In the genomic region with DNA sequence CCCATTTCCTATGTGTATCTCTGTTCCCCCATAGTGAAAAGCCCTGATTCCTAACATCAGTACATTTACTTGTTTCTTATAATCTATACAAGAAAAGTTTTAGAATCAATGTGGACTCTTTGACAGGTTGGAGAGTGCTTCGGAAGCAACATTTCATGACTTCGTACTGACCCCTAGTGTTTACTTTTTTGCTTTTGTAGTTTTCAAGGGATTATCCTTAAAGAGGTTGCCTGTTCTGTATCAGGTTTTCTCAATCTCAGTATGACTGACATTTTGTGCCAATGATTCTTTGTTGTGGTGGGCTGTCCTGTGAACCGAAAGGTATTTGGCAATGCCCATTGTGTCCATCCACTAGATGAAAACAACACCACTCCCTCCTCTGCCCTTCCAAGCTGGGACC, we compare ENCODE assay signal across 8 cellular contexts. TPM values are rescaled to one million over a fixed set of nuclear protein-coding genes. Genes with fewer than 3 reads are reported as not detected.
DNase-seq lines count a peak whose midpoint lies in the region; ATAC-seq and TF ChIP-seq lines count a peak whose summit lies in the region.

No MANE protein-coding gene starts in this region.

- ATAC-seq in GM18519 (IDR thresholded peaks at IDR 0.05; ENCODE audit: low FRiP score, unreplicated experiment) (peak; percentile 65), HG03432 (IDR thresholded peaks at IDR 0.05; ENCODE audit: unreplicated experiment) (peak; percentile 70), HG03025 (IDR thresholded peaks at IDR 0.05; ENCODE audit: low FRiP score, unreplicated experiment) (no peak)

- no peaks in the 10 kb centered on the region for H3K27me3 ChIP-seq in right atrium auricular region

- H3K4me3 ChIP-seq in AG09309 (ENCODE audit: control insufficient read depth, low read depth, low read length) (no peak overlapping the region), right atrium auricular region (no peak overlapping the region)

- no peaks in the 10 kb centered on the region for H3K9me3 ChIP-seq in right atrium auricular region

- no peaks in the 10 kb centered on the region for H3K4me1 ChIP-seq in right atrium auricular region

- no peak overlapping the region for H3K27ac ChIP-seq in right atrium auricular region

- peak; percentile 56 for TF ChIP-seq CTCF in AG09309 (IDR thresholded peaks at IDR 0.05; ENCODE audit: control insufficient read depth, insufficient read depth, low read depth, low read length, missing control alignments)
- TF ChIP-seq CTCF in right atrium auricular region (IDR thresholded peaks at IDR 0.05): peak in 1 of 2 donors; percentile 39

- DNase-seq in AG09309 (ENCODE audit: low read depth) (no peak), RPMI7951 (ENCODE audit: low read depth) (peak; percentile 52), iPS-NIHi11 (ENCODE audit: low spot score) (peak; percentile 25), right atrium auricular region (ENCODE audit: low spot score) (no peak)
- DNase-seq in stimulated activated CD4-positive, alpha-beta T cell treated with anti-CD3 and anti-CD28 coated beads, Interleukin-2, amount 100 ng/mL, for 24 hours: no peak

- no peaks in the 10 kb centered on the region for H3K36me3 ChIP-seq in right atrium auricular region

RNA-seq across cellular contexts. Expression of a gene that starts 43.3 kb away (rescaled TPM):
- 20.3 and 20.5 TPM in 2 replicates for total RNA-seq in RPMI7951 (2014; rRNA removed; shearing (Covaris generic))
- total RNA-seq in right atrium auricular region: 1 to 10 TPM in 1 of 2 donors, under 1 TPM in 1; 0.94 to 2.3 TPM

Comparison
In these comparisons a context has a peak if more than half of its experiments do, and no peak if none do; other contexts are left out.
1. DNase-seq: peak in RPMI7951 (single experiment) and iPS-NIHi11 (single experiment); none in AG09309 (single experiment), stimulated activated CD4-positive, alpha-beta T cell treated with anti-CD3 and anti-CD28 coated beads, Interleukin-2, amount 100 ng/mL, for 24 hours (0 of 2) and right atrium auricular region (single experiment).